ENCODE assay signal across 23 cellular contexts in the genomic region with DNA sequence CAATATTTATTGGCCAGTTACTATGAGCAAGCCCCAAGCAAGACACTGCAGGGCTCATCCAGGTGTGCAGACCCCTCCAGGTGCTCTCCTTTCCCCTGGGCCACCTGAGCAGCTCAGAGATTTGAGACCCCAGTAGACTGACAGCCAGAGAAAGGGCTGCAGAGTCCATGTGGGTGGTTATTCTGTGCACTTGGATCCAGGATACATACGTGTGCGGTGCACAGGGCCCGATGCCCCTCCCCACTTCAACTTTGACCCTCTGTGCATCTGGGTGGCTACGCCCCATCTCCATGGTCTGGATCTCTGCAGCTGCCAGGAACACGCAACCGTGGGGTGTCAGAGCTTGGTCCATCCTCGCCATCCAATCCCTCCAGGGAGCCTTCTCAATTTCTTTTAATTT.
"Had no signal": no experiment of that assay in that cellular context is flagged by ENCODE, and none has a peak within 500 bp of the region (broad histone marks: within the 10 kb centered on the region; RNA-seq: fewer than 3 reads in every experiment).

No MANE protein-coding gene starts in this region.

- H3K27ac ChIP-seq: gastroesophageal sphincter, lower lobe of right lung, ovary, right lobe of liver, upper lobe of right lung had no signal

- H3K27ac Mint-ChIP-seq: activated B cell treated with CpG ODN at 0.5 μM for 24 hours; activated naive CD4-positive, alpha-beta T cell treated with anti-CD3 and anti-CD28 coated beads, Interleukin-2, amount 10 ng/mL, durations not matched to agents 7 days and 5 days; activated T-cell treated with anti-CD3 and anti-CD28 coated beads, Interleukin-2, amount 50 U/mL, for 72 hours; nephron; progenitor cell of endocrine pancreas; stimulated activated memory B cell treated with anti-CD40 and anti-IgM and Interleukin-4, amounts not matched to agents 10 μg/mL and 1 μg/mL and 100 μg/mL, for 72 hours; stimulated activated naive CD8-positive, alpha-beta T cell treated with anti-CD3 and anti-CD28 coated beads, Interleukin-15, amount 100 ng/mL, for 72 hours; T-helper 2 cell treated with Interferon-gamma antibody and Interleukin-4, amounts not matched to agents 5 μg/mL and 100 μg/mL, for 36 hours had no signal

- H3K9me3 ChIP-seq: gastroesophageal sphincter, lower lobe of right lung, ovary, right lobe of liver, upper lobe of right lung had no signal

- H3K9me3 Mint-ChIP-seq: activated B cell treated with CpG ODN at 0.5 μM for 24 hours; activated naive CD4-positive, alpha-beta T cell treated with anti-CD3 and anti-CD28 coated beads, Interleukin-2, amount 10 ng/mL, durations not matched to agents 7 days and 5 days; activated T-cell treated with anti-CD3 and anti-CD28 coated beads, Interleukin-2, amount 50 U/mL, for 72 hours; nephron; stimulated activated naive CD8-positive, alpha-beta T cell treated with anti-CD3 and anti-CD28 coated beads, Interleukin-15, amount 100 ng/mL, for 72 hours; T-helper 2 cell treated with Interferon-gamma antibody and Interleukin-4, amounts not matched to agents 5 μg/mL and 100 μg/mL, for 36 hours had no signal

- H3K36me3 ChIP-seq: ovary, right lobe of liver had no signal

- H3K4me3 ChIP-seq: gastroesophageal sphincter, lower lobe of right lung, ovary, right lobe of liver, skin epidermis, upper lobe of right lung had no signal

- H3K27me3 Mint-ChIP-seq: activated B cell treated with CpG ODN at 0.5 μM for 24 hours; activated naive CD4-positive, alpha-beta T cell treated with anti-CD3 and anti-CD28 coated beads, Interleukin-2, amount 10 ng/mL, durations not matched to agents 7 days and 5 days; progenitor cell of endocrine pancreas; stimulated activated memory B cell treated with anti-CD40 and anti-IgM and Interleukin-4, amounts not matched to agents 10 μg/mL and 1 μg/mL and 100 μg/mL, for 72 hours; stimulated activated naive CD8-positive, alpha-beta T cell treated with anti-CD3 and anti-CD28 coated beads, Interleukin-15, amount 100 ng/mL, for 72 hours had no signal

- H3K4me1 ChIP-seq: right lobe of liver had no signal

- H3K27me3 ChIP-seq: gastroesophageal sphincter, ovary, right lobe of liver, upper lobe of right lung had no signal

- DNase-seq: activated B cell treated with CpG ODN at 0.5 μM for 24 hours; activated naive CD4-positive, alpha-beta T cell treated with anti-CD3 and anti-CD28 coated beads, Interleukin-2, amount 10 ng/mL, durations not matched to agents 7 days and 5 days; activated T-cell treated with anti-CD3 and anti-CD28 coated beads for 4 hours; activated T-cell treated with anti-CD3 and anti-CD28 coated beads, Interleukin-2, amount 50 U/mL, for 72 hours; amniotic stem cell; central memory CD4-positive, alpha-beta T cell; effector CD8-positive, alpha-beta T cell; hippocampal formation; mesenchymal stem cell; ovary; right lobe of liver; stimulated activated CD4-positive, alpha-beta T cell treated with anti-CD3 and anti-CD28 coated beads, Interleukin-4, amount 100 ng/mL, for 4 hours; stimulated activated CD8-positive, alpha-beta memory T cell treated with anti-CD3 and anti-CD28 coated beads, Interleukin-4, amount 100 ng/mL, for 48 hours; stimulated activated naive CD8-positive, alpha-beta T cell treated with anti-CD3 and anti-CD28 coated beads, Interleukin-15, amount 100 ng/mL, for 72 hours; T-helper 1 cell; upper lobe of right lung had no signal

- H3K4me3 Mint-ChIP-seq: activated B cell treated with CpG ODN at 0.5 μM for 24 hours; activated naive CD4-positive, alpha-beta T cell treated with anti-CD3 and anti-CD28 coated beads, Interleukin-2, amount 10 ng/mL, durations not matched to agents 7 days and 5 days; activated T-cell treated with anti-CD3 and anti-CD28 coated beads, Interleukin-2, amount 50 U/mL, for 72 hours; nephron; stimulated activated memory B cell treated with anti-CD40 and anti-IgM and Interleukin-4, amounts not matched to agents 10 μg/mL and 1 μg/mL and 100 μg/mL, for 72 hours; stimulated activated naive CD8-positive, alpha-beta T cell treated with anti-CD3 and anti-CD28 coated beads, Interleukin-15, amount 100 ng/mL, for 72 hours; T-helper 2 cell treated with Interferon-gamma antibody and Interleukin-4, amounts not matched to agents 5 μg/mL and 100 μg/mL, for 36 hours had no signal
